ENCODE assay signal across 15 cellular contexts in the genomic region with DNA sequence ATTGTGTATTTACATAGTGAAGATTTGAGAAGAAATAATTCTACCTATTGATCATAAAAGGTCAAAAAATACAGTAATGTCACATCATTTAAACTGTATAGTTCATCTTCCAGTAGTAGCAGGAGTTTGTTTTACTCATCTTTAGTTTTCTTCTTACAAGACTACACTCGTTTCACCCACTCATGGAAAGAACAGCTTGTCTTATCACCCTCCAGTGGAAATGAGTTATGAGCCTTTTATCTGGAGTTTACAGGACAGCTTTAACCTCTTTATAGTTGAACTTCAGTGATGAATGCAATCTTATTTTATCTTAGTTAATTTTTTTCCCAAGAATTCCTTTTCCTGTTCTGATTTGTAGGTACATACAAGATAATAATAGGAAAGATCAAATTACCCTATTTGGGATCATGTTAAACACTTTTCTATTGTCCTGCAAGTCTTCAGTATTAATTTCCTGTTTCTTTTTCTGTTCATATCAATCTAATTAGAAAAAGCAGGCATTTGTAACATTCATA.
"Had no signal": no experiment of that assay in that cellular context is flagged by ENCODE, and none has a peak within 500 bp of the region (broad histone marks: within the 10 kb centered on the region; RNA-seq: fewer than 3 reads in every experiment).

No MANE protein-coding gene starts in this region.

- H3K27ac ChIP-seq: esophagus squamous epithelium, foreskin keratinocyte, lower lobe of right lung, tibial nerve had no signal

- H3K4me3 ChIP-seq: esophagus squamous epithelium, heart left ventricle, lower lobe of right lung, tibial nerve, uterus had no signal

- DNase-seq: activated CD4-positive, alpha-beta T cell treated with anti-CD3 and anti-CD28 coated beads, Interleukin-2, amount 10 ng/mL, durations not matched to agents 7 days and 5 days; activated CD8-positive, alpha-beta memory T cell treated with anti-CD3 and anti-CD28 coated beads for 24 hours; activated naive CD4-positive, alpha-beta T cell; activated naive CD8-positive, alpha-beta T cell treated with anti-CD3 and anti-CD28 coated beads, Interleukin-2, amount 10 ng/mL, durations not matched to agents 7 days and 5 days; anterior cingulate cortex; esophagus squamous epithelium; foreskin keratinocyte; heart left ventricle; left cardiac atrium; lower lobe of right lung; stimulated activated CD4-positive, alpha-beta T cell treated with anti-CD3 and anti-CD28 coated beads, Interleukin-4, amount 100 ng/mL, for 1 hour; stimulated activated naive B cell treated with anti-CD40 and anti-IgM and Interleukin-4, amounts not matched to agents 10 μg/mL and 1 μg/mL and 100 μg/mL, for 72 hours; SW 1271; uterus had no signal

- ATAC-seq: foreskin keratinocyte; heart left ventricle; lower lobe of right lung; stimulated activated naive B cell treated with anti-CD40 and anti-IgM and Interleukin-4, amounts not matched to agents 10 μg/mL and 1 μg/mL and 100 μg/mL, for 72 hours had no signal

- H3K4me1 ChIP-seq: foreskin keratinocyte had no signal

- H3K27me3 ChIP-seq: esophagus squamous epithelium, foreskin keratinocyte, heart left ventricle, tibial nerve, uterus had no signal

- H3K9me3 ChIP-seq: esophagus squamous epithelium, heart left ventricle, lower lobe of right lung, tibial nerve, uterus had no signal

- H3K36me3 ChIP-seq: esophagus squamous epithelium, heart left ventricle, lower lobe of right lung, tibial nerve, uterus had no signal
